ENCODE assay signal across 17 cellular contexts in the genomic region with DNA sequence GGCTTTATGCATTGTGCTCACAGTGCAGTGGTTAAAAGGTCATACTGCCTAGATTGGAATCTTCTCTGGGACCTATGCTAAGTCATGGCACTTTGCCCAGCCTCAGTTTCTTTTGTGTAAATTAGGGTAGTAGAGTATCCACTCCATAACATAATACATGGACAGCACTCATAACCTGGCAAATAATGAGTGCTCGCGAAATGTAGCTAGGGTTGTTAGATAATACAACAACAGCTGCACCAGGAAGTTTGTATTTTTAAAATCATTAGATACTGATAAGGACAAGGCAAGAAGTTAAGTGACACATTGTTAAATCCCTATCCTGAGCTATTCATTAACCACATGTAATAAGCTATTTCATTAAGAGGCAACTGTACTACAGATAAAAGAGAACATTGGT. TPM values are rescaled to one million over a fixed set of nuclear protein-coding genes. Genes with fewer than 3 reads are reported as not detected.
DNase-seq lines count a peak whose midpoint lies in the region; ATAC-seq, FAIRE-seq and TF ChIP-seq lines count a peak whose summit lies in the region.
"Had no signal": no experiment of that assay in that cellular context is flagged by ENCODE, and none has a peak within 500 bp of the region (broad histone marks: within the 10 kb centered on the region; RNA-seq: fewer than 3 reads in every experiment).

No MANE protein-coding gene starts in this region.

- POLR2A ChIA-PET in A549 (lab: Yijun Ruan, JAX) = no interaction called here

- CTCF ChIA-PET in A549 (lab: Yijun Ruan, JAX) = interaction anchor here (0.6 to 4.0 kb wide), 4 partner anchors 10 to 21 kb away, joined by 3 to 28 read pairs (median 8); no protein-coding TSS in a partner anchor

- no peak for TF ChIP-seq EP300 in A549 (IDR thresholded peaks at IDR 0.05)

- DNase-seq in A549 (ENCODE audit: low read depth in 1 of 2, low spot score in 1 of 2) (no peak), DMS153 (lab: John Stamatoyannopoulos, UW) (peak; percentile 75), SK-MEL-5 (ENCODE audit: low read depth, low spot score) (peak; percentile 7), mucosa of gallbladder (ENCODE audit: low spot score) (peak; percentile 71), D341Med (ENCODE audit: low spot score) (no peak), omental fat pad (ENCODE audit: low spot score) (no peak), hypothalamus (lab: John Stamatoyannopoulos, UW) (no peak)
- DNase-seq: AML-193; CD8-positive, alpha-beta T cell; DMS79 treated with DMSO at 0.1 percent for 48 hours; GOT3; HFFc6; NCI-H69; SJCRH30; SW 1271 had no signal

- no peak for TF ChIP-seq CTCF in A549 (IDR thresholded peaks at IDR 0.05)
- no peak for TF ChIP-seq CTCF in omental fat pad (IDR thresholded peaks at IDR 0.05)

- no peak for TF ChIP-seq RAD21 in A549 (conservative IDR thresholded peaks at IDR 0.05 in 1 of 2, IDR thresholded peaks at IDR 0.05 in 1 of 2)

- 83% methylated on average over 2 of the region's 2 CpGs for WGBS in A549 (ENCODE audit: missing lambda C conversion rate)

- TF ChIP-seq POLR2A in A549 (IDR thresholded peaks at IDR 0.05; ENCODE audit: low read length) = no peak

- in situ Hi-C loops in SK-MEL-5 (cut with HindIII; ENCODE audit: low pct_unique_long_range_greater_than_20kb, low sequenced_read_pairs) = no loop called here

- ATAC-seq in A549 = no peak
- ATAC-seq in omental fat pad (ENCODE audit: low FRiP score) = no peak
- no peak for ATAC-seq in GM21723 (IDR thresholded peaks at IDR 0.05; ENCODE audit: unreplicated experiment)
- ATAC-seq: CD8-positive, alpha-beta T cell had no signal

- H3K27ac ChIP-seq in A549 = no peak overlapping the region
- H3K27ac ChIP-seq: SJCRH30 had no signal

- no peak for FAIRE-seq in A549 (lab: Jason Lieb, UNC)
- FAIRE-seq: GM12892 had no signal

- H3K4me3 ChIP-seq in A549 = no peak overlapping the region
- H3K4me3 ChIP-seq: SJCRH30 had no signal

- H3K4me2 ChIP-seq in A549 = peak overlapping the region; percentile 8; the same call in 2 of the 3 replicates

- H3K4me1 ChIP-seq in A549 = peaks cover 14% of the 10 kb centered on the region; the same call in 2 of the 3 replicates
- H3K4me1 ChIP-seq: SJCRH30 had no signal

- no peaks in the 10 kb centered on the region for H3K9me3 ChIP-seq in A549
- H3K9me3 ChIP-seq: SJCRH30 had no signal

TF ChIP-seq in A549, 52 proteins besides CTCF, POLR2A, EP300 and RAD21:
- TF ChIP-seq NPAS2 (CRISPR knock-in tag; IDR thresholded peaks at IDR 0.05; ENCODE audit: borderline replicate concordance) = no peak
- no peak for TF ChIP-seq EHMT2 (IDR thresholded peaks at IDR 0.05; ENCODE audit: low read depth)
- no peak for TF ChIP-seq FOXS1 (CRISPR knock-in tag; IDR thresholded peaks at IDR 0.05)
- TF ChIP-seq NFE2L2 (conservative IDR thresholded peaks at IDR 0.05; ENCODE audit: low read length) = no peak
- TF ChIP-seq RCOR1 (IDR thresholded peaks at IDR 0.05; ENCODE audit: low read depth, low read length) = no peak

RNA-seq across cellular contexts. Expression of a gene that starts 13.8 kb away (rescaled TPM):
- 6.8 and 7.2 TPM in 2 replicates for polyA plus RNA-seq in A549 (2011; rRNA removed)
- polyA plus RNA-seq in A549 (2012; cell fraction: cytosol; rRNA removed) = 1.0 and 1.2 TPM in 2 replicates
- 0.78 and 1.3 TPM in 2 replicates for polyA plus RNA-seq in A549 (2012; cell fraction: nucleus; rRNA removed)
- 2.5 to 3.6 TPM (median 3.3 TPM) in 3 replicates for polyA plus RNA-seq in A549 (2017; fragmentation: RNase III; extraction: RNeasy Plus Mini Kit Qiagen cat#74134 plus additional on column Dnase treatment)
- 4.6 and 5.0 TPM in 2 replicates for polyA minus RNA-seq in A549 (2011; rRNA and poly(A)+ RNA removed)
- 0.11 TPM in 1 of 2 replicates, not detected in the other for total RNA-seq in SK-MEL-5 (2014; rRNA removed; shearing (Covaris generic))
- not detected in 2 replicates for polyA plus RNA-seq in SK-MEL-5 (2015; cell fraction: cytosol; rRNA removed)
- not detected in 2 replicates for polyA plus RNA-seq in SK-MEL-5 (2015; cell fraction: nucleus; rRNA removed)
- total RNA-seq in mucosa of gallbladder = 45.0 TPM
- total RNA-seq in omental fat pad = 10 to 100 TPM in 3 of 4 donors, 1 to 10 TPM in 1; 6.5 to 13.5 (median 12.5) TPM
- total RNA-seq: CD8-positive, alpha-beta T cell; SJCRH30 had no signal

Comparison
In these comparisons a context has a peak if more than half of its experiments do, and no peak if none do; other contexts are left out.
1. DNase-seq: peak in DMS153 (single experiment), SK-MEL-5 (single experiment) and mucosa of gallbladder (single experiment); none in A549 (0 of 2), D341Med (single experiment), omental fat pad (single experiment) and hypothalamus (0 of 51).